1 cellular context compared by ENCODE assay signal in genomic region chrX:48972214-48973164, GRCh38.
TF ChIP-seq lines count a peak whose summit lies in the region.

No MANE protein-coding gene starts in this region.

TF ChIP-seq in endothelial cell of umbilical vein, 7 proteins besides CTCF, POLR2A, EP300 and RAD21:
- peak; percentile 19 for TF ChIP-seq POLR2AphosphoS5 (IDR thresholded peaks at IDR 0.05; ENCODE audit: insufficient read depth, low read depth, low read length)
- no peak for TF ChIP-seq JUN (IDR thresholded peaks at IDR 0.05; ENCODE audit: borderline replicate concordance, insufficient read depth, insufficient read length, low read depth)
- TF ChIP-seq MYC (IDR thresholded peaks at IDR 0.05; ENCODE audit: low read depth, low read length): no peak
